Comparison of ENCODE assay signal across 2 cellular contexts in genomic region chr20:20755674-20756319, GRCh38.
TF ChIP-seq lines count a peak whose summit lies in the region.

No MANE protein-coding gene starts in this region.

TF ChIP-seq in GM12878, 131 proteins besides CTCF, POLR2A, EP300 and RAD21:
- TF ChIP-seq IKZF1 (conservative IDR thresholded peaks at IDR 0.05) (no peak), JUNB (IDR thresholded peaks at IDR 0.05) (peak; percentile 67)
TF ChIP-seq in GM12878: peak in this region for 1.

TF ChIP-seq in liver, 16 proteins besides CTCF, POLR2A, EP300 and RAD21:
- TF ChIP-seq RXRA (IDR thresholded peaks at IDR 0.05) (peak; percentile 94 to 97), TAF1 (conservative IDR thresholded peaks at IDR 0.05) (no peak), MAX (IDR thresholded peaks at IDR 0.05) (peak; percentile 67), HNF4G (IDR thresholded peaks at IDR 0.05) (peak; percentile 94), JUND (IDR thresholded peaks at IDR 0.05) (peak; percentile 69 to 79), ZBTB33 (IDR thresholded peaks at IDR 0.05) (peak; percentile 17), FOXA2 (IDR thresholded peaks at IDR 0.05) (no peak), FOXA1 (IDR thresholded peaks at IDR 0.05) (no peak), ATF3 (IDR thresholded peaks at IDR 0.05) (peak; percentile 40), EGR1 (IDR thresholded peaks at IDR 0.05; ENCODE audit: low read depth in 2 of 2) (no peak), HNF4A (conservative IDR thresholded peaks at IDR 0.05) (peak; percentile 95 to 97), REST (IDR thresholded peaks at IDR 0.05) (no peak), SP1 (IDR thresholded peaks at IDR 0.05) (peak; percentile 90), YY1 (IDR thresholded peaks at IDR 0.05) (peak; percentile 66), NR2F2 (IDR thresholded peaks at IDR 0.05) (peak; percentile 54)
